ENCODE assay signal across 34 cellular contexts in the genomic region with DNA sequence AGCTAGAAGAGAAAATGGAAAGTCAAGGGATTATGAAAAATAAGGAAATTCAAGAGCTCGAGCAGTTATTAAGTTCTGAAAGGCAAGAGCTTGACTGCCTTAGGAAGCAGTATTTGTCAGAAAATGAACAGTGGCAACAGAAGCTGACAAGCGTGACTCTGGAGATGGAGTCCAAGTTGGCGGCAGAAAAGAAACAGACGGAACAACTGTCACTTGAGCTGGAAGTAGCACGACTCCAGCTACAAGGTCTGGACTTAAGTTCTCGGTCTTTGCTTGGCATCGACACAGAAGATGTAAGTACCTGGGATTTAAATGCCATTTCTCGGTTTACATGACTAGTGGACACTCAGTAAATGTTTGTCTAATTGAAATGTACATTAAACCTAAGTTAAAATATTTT.
"Had no signal": no experiment of that assay in that cellular context is flagged by ENCODE, and none has a peak within 500 bp of the region (broad histone marks: within the 10 kb centered on the region; RNA-seq: fewer than 3 reads in every experiment).

No MANE protein-coding gene starts in this region.

- H3K27ac ChIP-seq: KMS-11, PC-9, RWPE1, SJCRH30, SK-N-MC had no signal

- H3K9me3 ChIP-seq: MG63, SJCRH30 had no signal

- H3K4me3 ChIP-seq: MG63, PC-9, SJCRH30, SK-N-MC had no signal

- H2AFZ ChIP-seq: PC-9 had no signal

- H3K4me1 ChIP-seq: SJCRH30 had no signal

- ATAC-seq: Panc1, Right ventricle myocardium inferior, SK-N-SH treated with all-trans-retinoic acid at 6 μM for 48 hours had no signal

- H3K4me2 ChIP-seq: KMS-11, PC-9 had no signal

- H3K27me3 ChIP-seq: MG63, SJCRH30 had no signal

- H3K9ac ChIP-seq: KMS-11 had no signal

- DNase-seq: Karpas-422, MG63, NCI-H1048, NCI-H1092 treated with DMSO at 0.1 percent for 48 hours, NCI-H1105 treated with DMSO at 0.1 percent for 48 hours, NCI-H1417, NCI-H1436, NCI-H146, NCI-H1694, NCI-H187, NCI-H1930, NCI-H2029 treated with DMSO at 0.1 percent for 48 hours, NCI-H2081 treated with DMSO at 0.1 percent for 48 hours, NCI-H2107, NCI-H2171, NCI-H226, NCI-H446 treated with DMSO at 0.1 percent for 48 hours, NCI-H510A, NCI-H524, NCI-H526, NCI-H69, NCI-H748 treated with DMSO at 0.1 percent for 48 hours, NCI-H82, PC-9, SHP77, SIG-M5, SJCRH30 had no signal

- FAIRE-seq: RCC 7860 had no signal
